In genomic region chr18:24741961-24742738, GRCh38 we compare ENCODE assay signal across 25 cellular contexts.
DNase-seq lines count a peak whose midpoint lies in the region; ATAC-seq and TF ChIP-seq lines count a peak whose summit lies in the region.
"Had no signal": no experiment of that assay in that cellular context is flagged by ENCODE, and none has a peak within 500 bp of the region (broad histone marks: within the 10 kb centered on the region; RNA-seq: fewer than 3 reads in every experiment).

No MANE protein-coding gene starts in this region.

- WGBS in GM23248 (ENCODE audit: low coverage in 1 of 2, low lambda C conversion rate in 2 of 2, missing lambda C conversion rate in 2 of 2), 2 experiments = 55 to 59% methylated on average over 5 of the region's 5 CpGs

- no peak overlapping the region for H3K4me3 Mint-ChIP-seq in nephron progenitor cell
- no peak overlapping the region for H3K4me3 Mint-ChIP-seq in stimulated activated effector memory CD8-positive, alpha-beta T cell treated with anti-CD3 and anti-CD28 coated beads, Interleukin-12 subunit alpha, Interleukin-12 subunit beta, amount 100 ng/mL, for 72 hours
- H3K4me3 Mint-ChIP-seq: activated CD4-positive, alpha-beta memory T cell treated with anti-CD3 and anti-CD28 coated beads for 36 hours; H9; natural killer cell treated with Interleukin-12 subunit alpha and Interleukin-12 subunit beta and Interleukin-15 and Interleukin-18, amount 100 ng/mL, for 72 hours; stimulated activated naive B cell treated with anti-CD40 and anti-IgM and Interleukin-4, amounts not matched to agents 10 μg/mL and 1 μg/mL and 100 μg/mL, for 72 hours; T-helper 17 cell had no signal

- peaks cover 4% of the 10 kb centered on the region for H3K4me1 Mint-ChIP-seq in nephron progenitor cell
- H3K4me1 Mint-ChIP-seq in stimulated activated effector memory CD8-positive, alpha-beta T cell treated with anti-CD3 and anti-CD28 coated beads, Interleukin-12 subunit alpha, Interleukin-12 subunit beta, amount 100 ng/mL, for 72 hours = no peaks in the 10 kb centered on the region
- H3K4me1 Mint-ChIP-seq: stimulated activated naive B cell treated with anti-CD40 and anti-IgM and Interleukin-4, amounts not matched to agents 10 μg/mL and 1 μg/mL and 100 μg/mL, for 72 hours had no signal

- H3F3A ChIP-seq in GM23248 (ENCODE audit: insufficient read depth) (peaks cover 11% of the 10 kb centered on the region; the same call in 1 of the 2 replicates), PC-9 (ENCODE audit: insufficient read depth, low read depth) (no peaks in the 10 kb centered on the region)

- ATAC-seq in stimulated activated effector memory CD8-positive, alpha-beta T cell treated with anti-CD3 and anti-CD28 coated beads, Interleukin-12 subunit alpha, Interleukin-12 subunit beta, amount 100 ng/mL, for 72 hours = no peak
- ATAC-seq: activated CD4-positive, CD25-positive, alpha-beta regulatory T cell treated with anti-CD3 and anti-CD28 coated beads, Interleukin-2, amount 50 U/mL, for 24 hours; body of pancreas; esophagus mucosa; natural killer cell treated with Interleukin-12 subunit alpha and Interleukin-12 subunit beta and Interleukin-15 and Interleukin-18, amount 100 ng/mL, for 72 hours; SK-N-SH treated with all-trans-retinoic acid at 6 μM for 48 hours; stimulated activated naive B cell treated with anti-CD40 and anti-IgM and Interleukin-4, amounts not matched to agents 10 μg/mL and 1 μg/mL and 100 μg/mL, for 72 hours; T-helper 17 cell had no signal

- H3K4me1 ChIP-seq in GM23248 (ENCODE audit: insufficient read depth) (peaks cover 14% of the 10 kb centered on the region), PC-9 (replicated peaks; ENCODE audit: insufficient read depth) (no peaks in the 10 kb centered on the region)
- H3K4me1 ChIP-seq: BLaER1, body of pancreas had no signal

- intact Hi-C loops in PC-9 (cut with micrococcal nuclease; ENCODE audit: unreplicated experiment) = no loop called here

- peak overlapping the region; percentile 10 for H3K27ac Mint-ChIP-seq in nephron progenitor cell
- no peak overlapping the region for H3K27ac Mint-ChIP-seq in stimulated activated effector memory CD8-positive, alpha-beta T cell treated with anti-CD3 and anti-CD28 coated beads, Interleukin-12 subunit alpha, Interleukin-12 subunit beta, amount 100 ng/mL, for 72 hours
- H3K27ac Mint-ChIP-seq: activated CD4-positive, alpha-beta memory T cell treated with anti-CD3 and anti-CD28 coated beads for 36 hours; H9; natural killer cell treated with Interleukin-12 subunit alpha and Interleukin-12 subunit beta and Interleukin-15 and Interleukin-18, amount 100 ng/mL, for 72 hours; stimulated activated naive B cell treated with anti-CD40 and anti-IgM and Interleukin-4, amounts not matched to agents 10 μg/mL and 1 μg/mL and 100 μg/mL, for 72 hours; T-helper 17 cell had no signal

- BruUV-seq in PC-9 (replicated peaks; lab: Mats Ljungman, UMichigan) = no TSS peak

- H2AFZ ChIP-seq in GM23248 (no peak overlapping the region), PC-9 (no peak overlapping the region)

- H4K20me1 ChIP-seq in GM23248 (ENCODE audit: insufficient read depth) = no peaks in the 10 kb centered on the region
- H4K20me1 ChIP-seq in PC-9 (ENCODE audit: insufficient read depth) = no peaks in the 10 kb centered on the region
- H4K20me1 ChIP-seq: BLaER1 had no signal

- no peaks in the 10 kb centered on the region for H3K9me2 ChIP-seq in GM23248 (ENCODE audit: insufficient read depth)
- H3K9me2 ChIP-seq in PC-9 (ENCODE audit: insufficient read depth) = no peaks in the 10 kb centered on the region

- H3K9me3 ChIP-seq in GM23248 (ENCODE audit: low read depth) = no peaks in the 10 kb centered on the region
- H3K9me3 ChIP-seq in PC-9 (ENCODE audit: insufficient read depth, low read depth) = no peaks in the 10 kb centered on the region
- H3K9me3 ChIP-seq: BLaER1, body of pancreas had no signal

- no peak for TF ChIP-seq CTCF in cardiac fibroblast (IDR thresholded peaks at IDR 0.05; ENCODE audit: low read depth, low read length)
- no peak for TF ChIP-seq CTCF in nephron progenitor cell (IDR thresholded peaks at IDR 0.05)
- TF ChIP-seq CTCF in PC-9 (conservative IDR thresholded peaks at IDR 0.05) = no peak

- H3K27ac ChIP-seq in GM23248 (peak overlapping the region; percentile 25), PC-9 (no peak overlapping the region)
- H3K27ac ChIP-seq: BLaER1, body of pancreas had no signal

- no peak overlapping the region for H3K9ac ChIP-seq in GM23248
- H3K9ac ChIP-seq: BLaER1 had no signal

- CTCF ChIA-PET in PC-9 (lab: Charles Lee) = no interaction called here

- H3K9me3 Mint-ChIP-seq in nephron progenitor cell = peaks cover 9% of the 10 kb centered on the region
- H3K9me3 Mint-ChIP-seq in stimulated activated effector memory CD8-positive, alpha-beta T cell treated with anti-CD3 and anti-CD28 coated beads, Interleukin-12 subunit alpha, Interleukin-12 subunit beta, amount 100 ng/mL, for 72 hours = no peaks in the 10 kb centered on the region
- H3K9me3 Mint-ChIP-seq: activated CD4-positive, alpha-beta memory T cell treated with anti-CD3 and anti-CD28 coated beads for 36 hours; H9; natural killer cell treated with Interleukin-12 subunit alpha and Interleukin-12 subunit beta and Interleukin-15 and Interleukin-18, amount 100 ng/mL, for 72 hours; stimulated activated naive B cell treated with anti-CD40 and anti-IgM and Interleukin-4, amounts not matched to agents 10 μg/mL and 1 μg/mL and 100 μg/mL, for 72 hours had no signal

- H3K27me3 ChIP-seq in GM23248 (replicated peaks; ENCODE audit: insufficient read depth) (peaks cover 5% of the 10 kb centered on the region; the same call in 1 of the 2 replicates), PC-9 (ENCODE audit: insufficient read depth, low read depth) (no peaks in the 10 kb centered on the region)
- H3K27me3 ChIP-seq: BLaER1, body of pancreas had no signal

- H3K4me2 ChIP-seq in GM23248 (ENCODE audit: unreplicated experiment) (peak overlapping the region; percentile 11), PC-9 (no peak overlapping the region)
- H3K4me2 ChIP-seq: BLaER1 had no signal

- no peaks in the 10 kb centered on the region for H3K36me3 Mint-ChIP-seq in nephron progenitor cell (ENCODE audit: low read depth)
- no peaks in the 10 kb centered on the region for H3K36me3 Mint-ChIP-seq in stimulated activated effector memory CD8-positive, alpha-beta T cell treated with anti-CD3 and anti-CD28 coated beads, Interleukin-12 subunit alpha, Interleukin-12 subunit beta, amount 100 ng/mL, for 72 hours
- H3K36me3 Mint-ChIP-seq: activated CD4-positive, alpha-beta memory T cell treated with anti-CD3 and anti-CD28 coated beads for 36 hours; natural killer cell treated with Interleukin-12 subunit alpha and Interleukin-12 subunit beta and Interleukin-15 and Interleukin-18, amount 100 ng/mL, for 72 hours; stimulated activated naive B cell treated with anti-CD40 and anti-IgM and Interleukin-4, amounts not matched to agents 10 μg/mL and 1 μg/mL and 100 μg/mL, for 72 hours had no signal

- in situ Hi-C loops in GM23248 (cut with MboI) = loop anchor here (25.0 kb wide), 1 partner anchor 255 kb away; no protein-coding TSS in a partner anchor

- peak; percentile 38 for DNase-seq in AG08396 (ENCODE audit: low spot score)
- peak; percentile 79 for DNase-seq in GM23248
- DNase-seq in cardiac fibroblast (ENCODE audit: low read depth in 2 of 2) = peak; percentile 34 to 43
- DNase-seq in nephron progenitor cell = no peak
- DNase-seq in activated CD4-positive, alpha-beta T cell treated with anti-CD3 and anti-CD28 coated beads for 48 hours = no peak
- DNase-seq in NCI-H226 = no peak
- DNase-seq in stimulated activated effector memory CD8-positive, alpha-beta T cell treated with anti-CD3 and anti-CD28 coated beads, Interleukin-12 subunit alpha, Interleukin-12 subunit beta, amount 100 ng/mL, for 72 hours (ENCODE audit: low spot score in 2 of 2) = no peak
- DNase-seq in PC-9 = no peak
- DNase-seq: activated CD4-positive, alpha-beta memory T cell treated with anti-CD3 and anti-CD28 coated beads for 36 hours; activated naive CD4-positive, alpha-beta T cell treated with Interleukin-2 at 50 U/mL for 16 hours; body of pancreas; cerebellar nuclear complex; dermis blood vessel endothelial cell; DMS 273 treated with DMSO at 0.1 percent for 48 hours; H9; hippocampal formation; NCI-H1436 treated with DMSO at 0.1 percent for 48 hours; stimulated activated naive B cell treated with anti-CD40 and anti-IgM and Interleukin-4, amounts not matched to agents 10 μg/mL and 1 μg/mL and 100 μg/mL, for 72 hours; T-helper 17 cell had no signal

- H3K4me3 ChIP-seq in GM23248 (no peak overlapping the region), cardiac fibroblast (replicated peaks in 1 of 2; ENCODE audit: low read depth in 2 of 2, low read length in 2 of 2) (no peak overlapping the region), PC-9 (no peak overlapping the region)
- H3K4me3 ChIP-seq: BLaER1, body of pancreas, lung had no signal

- H3K27me3 Mint-ChIP-seq in nephron progenitor cell (ENCODE audit: low read depth, poor library complexity) = peaks cover 11% of the 10 kb centered on the region
- H3K27me3 Mint-ChIP-seq: activated CD4-positive, alpha-beta memory T cell treated with anti-CD3 and anti-CD28 coated beads for 36 hours; stimulated activated naive B cell treated with anti-CD40 and anti-IgM and Interleukin-4, amounts not matched to agents 10 μg/mL and 1 μg/mL and 100 μg/mL, for 72 hours had no signal

- no peaks in the 10 kb centered on the region for H3K36me3 ChIP-seq in GM23248 (ENCODE audit: low read depth)
- no peaks in the 10 kb centered on the region for H3K36me3 ChIP-seq in PC-9 (ENCODE audit: low read depth)
- H3K36me3 ChIP-seq: BLaER1 had no signal

- H3K79me2 ChIP-seq in GM23248 (ENCODE audit: insufficient read depth) = no peaks in the 10 kb centered on the region
- H3K79me2 ChIP-seq in PC-9 (ENCODE audit: low read depth) = no peaks in the 10 kb centered on the region

- POLR2A ChIA-PET in PC-9 (lab: Charles Lee; ENCODE audit: unreplicated experiment) = no interaction called here

Comparison
In these comparisons a context has a peak if more than half of its experiments do, and no peak if none do; other contexts are left out.
1. DNase-seq: peak in AG08396 (single experiment), GM23248 (single experiment) and cardiac fibroblast (2 of 2); none in nephron progenitor cell (single experiment), activated CD4-positive, alpha-beta T cell treated with anti-CD3 and anti-CD28 coated beads for 48 hours (single experiment), NCI-H226 (single experiment), stimulated activated effector memory CD8-positive, alpha-beta T cell treated with anti-CD3 and anti-CD28 coated beads, Interleukin-12 subunit alpha, Interleukin-12 subunit beta, amount 100 ng/mL, for 72 hours (0 of 2) and PC-9 (0 of 2).